In the genomic region with DNA sequence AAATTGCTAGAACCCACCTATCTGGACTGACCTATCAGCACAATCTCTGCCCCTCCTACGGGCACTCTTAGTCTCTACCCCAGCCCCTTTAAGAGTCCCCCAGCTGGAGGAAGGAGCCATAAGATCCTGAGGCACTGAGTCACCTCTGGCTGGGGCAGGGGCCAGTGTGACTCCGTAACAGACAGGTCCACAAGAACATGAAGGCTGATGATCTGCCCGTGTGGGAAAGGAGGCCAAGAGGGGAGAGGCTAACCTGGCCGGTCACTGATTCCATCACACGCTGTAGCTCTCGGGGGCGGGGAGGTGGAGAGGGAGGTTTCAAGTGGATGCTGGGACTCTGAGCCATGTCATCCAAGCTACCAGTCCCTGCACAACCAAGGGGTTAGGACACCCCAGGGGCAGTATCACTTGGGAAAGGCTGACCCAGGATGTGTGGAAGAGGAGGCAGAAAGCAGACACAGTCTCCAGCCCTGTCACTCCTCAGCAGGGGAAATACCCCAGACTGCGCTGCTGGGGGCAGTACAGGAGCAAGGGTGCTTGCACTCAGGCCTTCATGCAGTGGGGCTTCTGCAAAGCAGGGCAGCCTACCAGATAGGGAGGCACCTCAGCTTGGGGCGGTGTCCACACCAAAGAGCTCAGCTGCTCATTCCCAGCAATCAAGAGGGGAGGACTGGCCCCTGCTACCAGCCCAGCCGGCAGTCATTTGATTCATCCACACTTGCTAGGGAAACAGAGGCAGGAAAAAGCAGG, we compare ENCODE assay signal across 16 cellular contexts. TPM values are rescaled to one million over a fixed set of nuclear protein-coding genes. Genes with fewer than 3 reads are reported as not detected.
A peak's percentile ranks its signal among the peaks of the same experiment; 100 is the strongest.
DNase-seq lines count a peak whose midpoint lies in the region; ATAC-seq and TF ChIP-seq lines count a peak whose summit lies in the region.
"Had no signal": no experiment of that assay in that cellular context is flagged by ENCODE, and none has a peak within 500 bp of the region (broad histone marks: within the 10 kb centered on the region; RNA-seq: fewer than 3 reads in every experiment).

No MANE protein-coding gene starts in this region.

- CTCF ChIA-PET in activated CD4-positive, alpha-beta memory T cell treated with anti-CD3 and anti-CD28 coated beads for 36 hours (lab: Charles Lee), result no interaction called here

- H3K27me3 ChIP-seq in WERI-Rb-1 (ENCODE audit: insufficient read depth, low read depth, severe bottlenecking) (no peaks in the 10 kb centered on the region), vagina (no peaks in the 10 kb centered on the region)

- peak overlapping the region in 4 of 6 donors; percentile 19 to 70 (median 26) for H3K27ac Mint-ChIP-seq in immature natural killer cell
- no peak overlapping the region for H3K27ac Mint-ChIP-seq in activated CD4-positive, alpha-beta memory T cell treated with anti-CD3 and anti-CD28 coated beads for 36 hours
- H3K27ac Mint-ChIP-seq in type B pancreatic cell, result no peak overlapping the region

- peaks cover 0 to 16% (median 12%) of the 10 kb centered on the region in 3 donors for H3K36me3 Mint-ChIP-seq in immature natural killer cell
- H3K36me3 Mint-ChIP-seq in activated CD4-positive, alpha-beta memory T cell treated with anti-CD3 and anti-CD28 coated beads for 36 hours, result peaks cover 11% of the 10 kb centered on the region
- peaks cover 7% of the 10 kb centered on the region for H3K36me3 Mint-ChIP-seq in type B pancreatic cell

- intact Hi-C loops in left cardiac atrium (cut with DNase I) (no loop called here), cardiac septum (cut with DNase I) (no loop called here), vagina (cut with DNase I) (no loop called here)
- intact Hi-C loops in activated CD4-positive, alpha-beta memory T cell treated with anti-CD3 and anti-CD28 coated beads for 36 hours (cut with micrococcal nuclease), result no loop called here

- DNase-seq in left cardiac atrium (peak; percentile 18), cardiac septum (ENCODE audit: low spot score) (no peak), WERI-Rb-1 (peak; percentile 31), immature natural killer cell (no peak), vagina (ENCODE audit: extremely low spot score in 2 of 2) (no peak), type B pancreatic cell (ENCODE audit: extremely low spot score, unreplicated experiment) (no peak), occipital lobe (lab: John Stamatoyannopoulos, UW) (no peak)
- no peak for DNase-seq in activated CD4-positive, alpha-beta memory T cell treated with anti-CD3 and anti-CD28 coated beads for 36 hours
- DNase-seq: activated naive CD4-positive, alpha-beta T cell; head of caudate nucleus; KBM-7; NCI-H2107; PC-3; trophoblast cell had no signal

- H3K27ac ChIP-seq in WERI-Rb-1 (no peak overlapping the region), vagina (peak overlapping the region; percentile 84)

- peaks cover 16% of the 10 kb centered on the region for H3K36me3 ChIP-seq in WERI-Rb-1
- H3K36me3 ChIP-seq in vagina, result peaks cover 0 to 60% of the 10 kb centered on the region in 2 donors

- H3K27me3 Mint-ChIP-seq in immature natural killer cell (ENCODE audit: low read depth in 3 of 3), result peaks cover 2 to 8% (median 2%) of the 10 kb centered on the region in 3 donors
- H3K27me3 Mint-ChIP-seq in activated CD4-positive, alpha-beta memory T cell treated with anti-CD3 and anti-CD28 coated beads for 36 hours, result no peaks in the 10 kb centered on the region
- no peaks in the 10 kb centered on the region for H3K27me3 Mint-ChIP-seq in type B pancreatic cell

- H3K9me3 Mint-ChIP-seq in immature natural killer cell, result no peaks in the 10 kb centered on the region
- H3K9me3 Mint-ChIP-seq in activated CD4-positive, alpha-beta memory T cell treated with anti-CD3 and anti-CD28 coated beads for 36 hours, result no peaks in the 10 kb centered on the region
- H3K9me3 Mint-ChIP-seq in type B pancreatic cell, result no peaks in the 10 kb centered on the region

- no peak for ATAC-seq in left cardiac atrium
- ATAC-seq: PC-3, right cardiac atrium had no signal

- no peak for TF ChIP-seq POLR2A in vagina (IDR thresholded peaks at IDR 0.05)

- POLR2A ChIA-PET in activated CD4-positive, alpha-beta memory T cell treated with anti-CD3 and anti-CD28 coated beads for 36 hours (lab: Charles Lee), result no interaction called here

- H3K4me3 Mint-ChIP-seq in immature natural killer cell (no peak overlapping the region), type B pancreatic cell (no peak overlapping the region)
- no peak overlapping the region for H3K4me3 Mint-ChIP-seq in activated CD4-positive, alpha-beta memory T cell treated with anti-CD3 and anti-CD28 coated beads for 36 hours

- H3K4me3 ChIP-seq in WERI-Rb-1 (ENCODE audit: low read depth, low read length) (no peak overlapping the region), vagina (no peak overlapping the region)

- H3K9me3 ChIP-seq in WERI-Rb-1 (ENCODE audit: severe bottlenecking) (no peaks in the 10 kb centered on the region), vagina (no peaks in the 10 kb centered on the region)

- peaks cover 33 to 35% of the 10 kb centered on the region in 2 donors for H3K4me1 Mint-ChIP-seq in immature natural killer cell
- peaks cover 42% of the 10 kb centered on the region for H3K4me1 Mint-ChIP-seq in activated CD4-positive, alpha-beta memory T cell treated with anti-CD3 and anti-CD28 coated beads for 36 hours (ENCODE audit: low read depth)
- H3K4me1 Mint-ChIP-seq in type B pancreatic cell (ENCODE audit: unreplicated experiment), result peaks cover 7% of the 10 kb centered on the region

- H3K4me1 ChIP-seq in vagina, result peaks cover 44% of the 10 kb centered on the region

- TF ChIP-seq CTCF in WERI-Rb-1 (IDR thresholded peaks at IDR 0.05; ENCODE audit: low read depth, low read length), result peak; percentile 60
- no peak for TF ChIP-seq CTCF in vagina (IDR thresholded peaks at IDR 0.05)
- no peak for TF ChIP-seq CTCF in type B pancreatic cell (conservative IDR thresholded peaks at IDR 0.05)

RNA-seq across cellular contexts. Expression of a gene that starts 22.3 kb away (rescaled TPM):
- total RNA-seq in left cardiac atrium (100 to 1,000 TPM; 112 to 144 TPM), cardiac septum (152 TPM), vagina (80.3 TPM), type B pancreatic cell (ENCODE audit: low replicate concordance) (58.2 and 80.8 TPM in 2 replicates), occipital lobe (17.6 TPM)
- polyA plus RNA-seq in immature natural killer cell, result 100 to 1,000 TPM in 1 of 3 donors, 10 to 100 TPM in 2; 38.6 to 104 (median 60.4) TPM
- 10 to 100 TPM; 45.8 to 46.2 TPM for total RNA-seq in activated CD4-positive, alpha-beta memory T cell treated with anti-CD3 and anti-CD28 coated beads for 36 hours

RNA-seq across cellular contexts. Expression of a gene that starts 22.7 kb away (rescaled TPM):
- total RNA-seq in left cardiac atrium, result 1 to 10 TPM; 7.4 to 9.3 TPM
- 6.7 TPM for total RNA-seq in cardiac septum
- 10 to 100 TPM in 1 of 3 donors, 1 to 10 TPM in 2; 9.1 to 14.6 (median 9.5) TPM for polyA plus RNA-seq in immature natural killer cell
- total RNA-seq in vagina, result 12.5 TPM
- 10 to 100 TPM in 1 of 2 experiments, 1 to 10 TPM in 1; 9.4 to 10.7 TPM for total RNA-seq in activated CD4-positive, alpha-beta memory T cell treated with anti-CD3 and anti-CD28 coated beads for 36 hours
- 14.9 and 16.1 TPM in 2 replicates for total RNA-seq in type B pancreatic cell (ENCODE audit: low replicate concordance)
- 4.2 TPM for total RNA-seq in occipital lobe

RNA-seq across cellular contexts. Expression of a gene that starts 40.8 kb away (rescaled TPM):
- total RNA-seq in left cardiac atrium (not detected), cardiac septum (not detected), vagina (not detected), type B pancreatic cell (ENCODE audit: low replicate concordance) (9.5 and 12.1 TPM in 2 replicates), occipital lobe (0.16 TPM)
- polyA plus RNA-seq in immature natural killer cell, result not detected
- under 1 TPM in 1 of 2 experiments, not detected in 1; 0.29 TPM for total RNA-seq in activated CD4-positive, alpha-beta memory T cell treated with anti-CD3 and anti-CD28 coated beads for 36 hours
- total RNA-seq: mononuclear cell, PC-3 had no signal
- polyA plus RNA-seq: right cardiac atrium had no signal

Comparison
In these comparisons a context has a peak if more than half of its experiments do, and no peak if none do; other contexts are left out.
1. DNase-seq: peak in left cardiac atrium (single experiment) and WERI-Rb-1 (single experiment); none in cardiac septum (single experiment), immature natural killer cell (0 of 3), vagina (0 of 2), activated CD4-positive, alpha-beta memory T cell treated with anti-CD3 and anti-CD28 coated beads for 36 hours (single experiment), type B pancreatic cell (single experiment) and occipital lobe (single experiment).
2. H3K27ac Mint-ChIP-seq: peak in immature natural killer cell (4 of 6); none in activated CD4-positive, alpha-beta memory T cell treated with anti-CD3 and anti-CD28 coated beads for 36 hours (single experiment) and type B pancreatic cell (single experiment).